Comparison of ENCODE assay signal across 1 cellular context in genomic region chr5:118987988-118988945, GRCh38.
A peak's percentile ranks its signal among the peaks of the same experiment; 100 is the strongest.
TF ChIP-seq lines count a peak whose summit lies in the region.

TSS of gene DTWD2 (minus strand) at chr5:118988547. CDS start at chr5:118988511, 36 bp downstream.

TF ChIP-seq in HEK293, 187 proteins besides CTCF, POLR2A, EP300 and RAD21 (continued from another document):
- TF ChIP-seq WT1 (tag by site-specific recombination; IDR thresholded peaks at IDR 0.05), result no peak; the same call in 1 of the 2 replicates
- 0 out of 2 replicates have a peak, but pooled peaks have one; percentile 19 for TF ChIP-seq ZNF10 (tag by site-specific recombination; IDR thresholded peaks at IDR 0.05)
- TF ChIP-seq ZNF521 (tag by site-specific recombination; IDR thresholded peaks at IDR 0.05), result no peak
- no peak for TF ChIP-seq ZNF169 (tag by site-specific recombination; IDR thresholded peaks at IDR 0.05)
TF ChIP-seq in HEK293: peak in this region for 64.
